In genomic region chr1:244822878-244823277, GRCh38 we compare ENCODE assay signal across 29 cellular contexts.
"Had no signal": no experiment of that assay in that cellular context is flagged by ENCODE, and none has a peak within 500 bp of the region (broad histone marks: within the 10 kb centered on the region; RNA-seq: fewer than 3 reads in every experiment).

No MANE protein-coding gene starts in this region.

- H3K36me3 ChIP-seq: ascending aorta, breast epithelium, cardiac muscle cell, colonic mucosa, esophagus squamous epithelium, gastroesophageal sphincter, heart right ventricle had no signal

- DNase-seq: activated CD4-positive, alpha-beta memory T cell treated with anti-CD3 and anti-CD28 coated beads, Interleukin-2, amount 10 ng/mL, durations not matched to agents 7 days and 5 days; activated CD4-positive, alpha-beta T cell treated with anti-CD3 and anti-CD28 coated beads for 1 hour; activated CD4-positive, alpha-beta T cell treated with anti-CD3 and anti-CD28 coated beads for 4 hours; activated CD4-positive, alpha-beta T cell treated with anti-CD3 and anti-CD28 coated beads, Interleukin-2, amount 10 ng/mL, durations not matched to agents 7 days and 5 days; activated CD4-positive, alpha-beta T cell treated with anti-CD3 and anti-CD28 coated beads, Interleukin-2, amount 50 U/mL, for 4 hours; activated gamma-delta T cell; activated naive CD4-positive, alpha-beta T cell; activated naive CD4-positive, alpha-beta T cell treated with anti-CD3 and anti-CD28 coated beads, Interleukin-2, amount 10 ng/mL, durations not matched to agents 7 days and 5 days; activated naive CD8-positive, alpha-beta T cell treated with anti-CD3 and anti-CD28 coated beads, Interleukin-2, amount 10 ng/mL, durations not matched to agents 7 days and 5 days; activated T-cell treated with anti-CD3 and anti-CD28 coated beads, Interleukin-2, amount 50 U/mL, for 1 hour; activated T-cell treated with anti-CD3 and anti-CD28 coated beads, Interleukin-2, amount 50 U/mL, for 48 hours; central memory CD4-positive, alpha-beta T cell; cerebellar nuclear complex; colonic mucosa; effector CD8-positive, alpha-beta T cell; esophagus squamous epithelium; foreskin melanocyte; heart right ventricle; T-helper 2 cell had no signal

- ATAC-seq: activated naive CD4-positive, alpha-beta T cell treated with anti-CD3 and anti-CD28 coated beads, Interleukin-2, amount 50 U/mL, for 72 hours; gastroesophageal sphincter; heart right ventricle had no signal

- H3K9me3 ChIP-seq: ascending aorta, breast epithelium, colonic mucosa, esophagus squamous epithelium, gastroesophageal sphincter, heart right ventricle had no signal

- H3K4me3 Mint-ChIP-seq: activated CD4-positive, alpha-beta memory T cell treated with anti-CD3 and anti-CD28 coated beads, Interleukin-2, amount 10 ng/mL, durations not matched to agents 7 days and 5 days; activated CD4-positive, alpha-beta T cell treated with anti-CD3 and anti-CD28 coated beads, Interleukin-2, amount 10 ng/mL, durations not matched to agents 7 days and 5 days; activated naive CD4-positive, alpha-beta T cell treated with anti-CD3 and anti-CD28 coated beads, Interleukin-2, amount 10 ng/mL, durations not matched to agents 7 days and 5 days; activated naive CD8-positive, alpha-beta T cell treated with anti-CD3 and anti-CD28 coated beads, Interleukin-2, amount 10 ng/mL, durations not matched to agents 7 days and 5 days; activated T-helper 1 cell treated with anti-CD3 and anti-CD28 coated beads, Interleukin-12 subunit alpha, Interleukin-12 subunit beta, Interleukin-2, Interleukin-4 antibody, amounts not matched to agents 30 ng/mL and 10 ng/mL and 1 ng/mL, durations not matched to agents 14 hours and 24 hours and 36 hours; brain had no signal

- H3K4me3 ChIP-seq: ascending aorta, breast epithelium, cardiac muscle cell, colonic mucosa, esophagus squamous epithelium, gastroesophageal sphincter, heart right ventricle had no signal

- H3K4me1 Mint-ChIP-seq: activated CD4-positive, alpha-beta memory T cell treated with anti-CD3 and anti-CD28 coated beads, Interleukin-2, amount 10 ng/mL, durations not matched to agents 7 days and 5 days; activated CD4-positive, alpha-beta T cell treated with anti-CD3 and anti-CD28 coated beads, Interleukin-2, amount 10 ng/mL, durations not matched to agents 7 days and 5 days; activated naive CD4-positive, alpha-beta T cell treated with anti-CD3 and anti-CD28 coated beads, Interleukin-2, amount 10 ng/mL, durations not matched to agents 7 days and 5 days; activated naive CD8-positive, alpha-beta T cell treated with anti-CD3 and anti-CD28 coated beads, Interleukin-2, amount 10 ng/mL, durations not matched to agents 7 days and 5 days; brain had no signal

- H3K4me1 ChIP-seq: ascending aorta, breast epithelium, colonic mucosa, esophagus squamous epithelium, gastroesophageal sphincter had no signal

- H3K27ac ChIP-seq: ascending aorta, breast epithelium, cardiac muscle cell, colonic mucosa, epithelial cell of prostate, esophagus squamous epithelium, gastroesophageal sphincter, heart right ventricle had no signal

- H3K27me3 Mint-ChIP-seq: brain had no signal

- H3K27me3 ChIP-seq: ascending aorta, breast epithelium, cardiac muscle cell, colonic mucosa, gastroesophageal sphincter, heart right ventricle had no signal

- H3K9me3 Mint-ChIP-seq: activated CD4-positive, alpha-beta memory T cell treated with anti-CD3 and anti-CD28 coated beads, Interleukin-2, amount 10 ng/mL, durations not matched to agents 7 days and 5 days; activated CD4-positive, alpha-beta T cell treated with anti-CD3 and anti-CD28 coated beads, Interleukin-2, amount 10 ng/mL, durations not matched to agents 7 days and 5 days; activated naive CD4-positive, alpha-beta T cell treated with anti-CD3 and anti-CD28 coated beads, Interleukin-2, amount 10 ng/mL, durations not matched to agents 7 days and 5 days; activated naive CD4-positive, alpha-beta T cell treated with anti-CD3 and anti-CD28 coated beads, Interleukin-2, amount 50 U/mL, for 72 hours; activated naive CD8-positive, alpha-beta T cell treated with anti-CD3 and anti-CD28 coated beads, Interleukin-2, amount 10 ng/mL, durations not matched to agents 7 days and 5 days; activated T-helper 1 cell treated with anti-CD3 and anti-CD28 coated beads, Interleukin-12 subunit alpha, Interleukin-12 subunit beta, Interleukin-2, Interleukin-4 antibody, amounts not matched to agents 30 ng/mL and 10 ng/mL and 1 ng/mL, durations not matched to agents 14 hours and 24 hours and 36 hours; brain had no signal

- H3K27ac Mint-ChIP-seq: activated CD4-positive, alpha-beta memory T cell treated with anti-CD3 and anti-CD28 coated beads, Interleukin-2, amount 10 ng/mL, durations not matched to agents 7 days and 5 days; activated CD4-positive, alpha-beta T cell treated with anti-CD3 and anti-CD28 coated beads, Interleukin-2, amount 10 ng/mL, durations not matched to agents 7 days and 5 days; activated naive CD4-positive, alpha-beta T cell treated with anti-CD3 and anti-CD28 coated beads, Interleukin-2, amount 10 ng/mL, durations not matched to agents 7 days and 5 days; activated naive CD4-positive, alpha-beta T cell treated with anti-CD3 and anti-CD28 coated beads, Interleukin-2, amount 50 U/mL, for 72 hours; activated naive CD8-positive, alpha-beta T cell treated with anti-CD3 and anti-CD28 coated beads, Interleukin-2, amount 10 ng/mL, durations not matched to agents 7 days and 5 days; activated T-helper 1 cell treated with anti-CD3 and anti-CD28 coated beads, Interleukin-12 subunit alpha, Interleukin-12 subunit beta, Interleukin-2, Interleukin-4 antibody, amounts not matched to agents 30 ng/mL and 10 ng/mL and 1 ng/mL, durations not matched to agents 14 hours and 24 hours and 36 hours; brain had no signal

- FAIRE-seq: endometrium, endothelial cell of umbilical vein had no signal

- H3K36me3 Mint-ChIP-seq: activated naive CD4-positive, alpha-beta T cell treated with anti-CD3 and anti-CD28 coated beads, Interleukin-2, amount 10 ng/mL, durations not matched to agents 7 days and 5 days; activated naive CD4-positive, alpha-beta T cell treated with anti-CD3 and anti-CD28 coated beads, Interleukin-2, amount 50 U/mL, for 72 hours; activated naive CD8-positive, alpha-beta T cell treated with anti-CD3 and anti-CD28 coated beads, Interleukin-2, amount 10 ng/mL, durations not matched to agents 7 days and 5 days; brain had no signal
